8 cellular contexts compared by ENCODE assay signal in genomic region chr19:36488816-36489138, GRCh38. TPM values are rescaled to one million over a fixed set of nuclear protein-coding genes. Genes with fewer than 3 reads are reported as not detected.
DNase-seq lines count a peak whose midpoint lies in the region; ATAC-seq and TF ChIP-seq lines count a peak whose summit lies in the region.

No MANE protein-coding gene starts in this region.

- H3K9ac ChIP-seq in iPS-20b (ENCODE audit: low read depth, low read length): peak overlapping the region; percentile 90

- H3K9me3 ChIP-seq in ascending aorta (peaks cover 3 to 12% of the 10 kb centered on the region in 2 donors), iPS-20b (ENCODE audit: insufficient read depth, low read depth, low read length) (peaks cover 10% of the 10 kb centered on the region)

- peak; percentile 17 for ATAC-seq in HG02981 (IDR thresholded peaks at IDR 0.05; ENCODE audit: unreplicated experiment)

- peak overlapping the region; percentile 85 for H3K4me3 ChIP-seq in GM12864 (ENCODE audit: low read depth, low read length)
- H3K4me3 ChIP-seq in ascending aorta: peak overlapping the region; percentile 71 to 72
- H3K4me3 ChIP-seq in iPS-20b (ENCODE audit: low read length): peak overlapping the region; percentile 86

- H3K27me3 ChIP-seq in ascending aorta (no peaks in the 10 kb centered on the region), iPS-20b (ENCODE audit: insufficient read depth, low read length) (no peaks in the 10 kb centered on the region)

- TF ChIP-seq CTCF in GM12864 (IDR thresholded peaks at IDR 0.05; ENCODE audit: low read depth, low read length, missing control alignments) (peak; percentile 30), ascending aorta (IDR thresholded peaks at IDR 0.05) (no peak)

- intact Hi-C loops in ascending aorta (cut with DNase I): loop anchor here (1.0 to 10.0 kb wide), 8 partner anchors 40 to 1716 kb away; partner anchors contain the start of genes ZFP14, ZFP82, ZNF146 and ZNF260

- DNase-seq in 8988T (peak; percentile 59), GM12864 (ENCODE audit: low read depth) (peak; percentile 40), NOMO-1 treated with dmso at 0.1 percent for 144 hours (lab: John Stamatoyannopoulos, UW; ENCODE audit: unreplicated experiment) (peak; percentile 5), ascending aorta (ENCODE audit: low spot score in 2 of 2) (no peak), NK-92 (lab: John Stamatoyannopoulos, UW; ENCODE audit: unreplicated experiment) (no peak)
- peak; percentile 5 to 41 (median 13) for DNase-seq in stimulated activated CD4-positive, alpha-beta T cell treated with anti-CD3 and anti-CD28 coated beads, TNF-alpha, amount 100 ng/mL, for 24 hours (ENCODE audit: low read depth in 3 of 3)

- H3K27ac ChIP-seq in ascending aorta (peak overlapping the region; percentile 92 to 94), iPS-20b (ENCODE audit: low read length) (no peak overlapping the region)

- peaks cover 0 to 6% of the 10 kb centered on the region in 2 donors for H3K36me3 ChIP-seq in ascending aorta
- no peaks in the 10 kb centered on the region for H3K36me3 ChIP-seq in iPS-20b (ENCODE audit: insufficient read depth, low read depth, low read length)

- H3K4me1 ChIP-seq in ascending aorta: peaks cover 0 to 5% of the 10 kb centered on the region in 2 donors
- no peaks in the 10 kb centered on the region for H3K4me1 ChIP-seq in iPS-20b (ENCODE audit: insufficient read depth, low read length)

RNA-seq across cellular contexts. Expression of gene ZNF566, which starts 0.6 kb away (rescaled TPM):
- 9.9 TPM for total RNA-seq in ascending aorta

RNA-seq across cellular contexts. Expression of gene ZNF260, which starts 39.3 kb away (rescaled TPM):
- 2.1 TPM for total RNA-seq in ascending aorta

Comparison
In these comparisons a context has a peak if more than half of its experiments do, and no peak if none do; other contexts are left out.
1. DNase-seq: peak in 8988T (single experiment), GM12864 (single experiment), NOMO-1 treated with dmso at 0.1 percent for 144 hours (single experiment) and stimulated activated CD4-positive, alpha-beta T cell treated with anti-CD3 and anti-CD28 coated beads, TNF-alpha, amount 100 ng/mL, for 24 hours (3 of 3); none in ascending aorta (0 of 2) and NK-92 (single experiment).
2. Peak in every context shown above with its lines, with median percentiles within 50 percentile points of each other: H3K4me3 ChIP-seq.